1 cellular context compared by ENCODE assay signal in the genomic region with DNA sequence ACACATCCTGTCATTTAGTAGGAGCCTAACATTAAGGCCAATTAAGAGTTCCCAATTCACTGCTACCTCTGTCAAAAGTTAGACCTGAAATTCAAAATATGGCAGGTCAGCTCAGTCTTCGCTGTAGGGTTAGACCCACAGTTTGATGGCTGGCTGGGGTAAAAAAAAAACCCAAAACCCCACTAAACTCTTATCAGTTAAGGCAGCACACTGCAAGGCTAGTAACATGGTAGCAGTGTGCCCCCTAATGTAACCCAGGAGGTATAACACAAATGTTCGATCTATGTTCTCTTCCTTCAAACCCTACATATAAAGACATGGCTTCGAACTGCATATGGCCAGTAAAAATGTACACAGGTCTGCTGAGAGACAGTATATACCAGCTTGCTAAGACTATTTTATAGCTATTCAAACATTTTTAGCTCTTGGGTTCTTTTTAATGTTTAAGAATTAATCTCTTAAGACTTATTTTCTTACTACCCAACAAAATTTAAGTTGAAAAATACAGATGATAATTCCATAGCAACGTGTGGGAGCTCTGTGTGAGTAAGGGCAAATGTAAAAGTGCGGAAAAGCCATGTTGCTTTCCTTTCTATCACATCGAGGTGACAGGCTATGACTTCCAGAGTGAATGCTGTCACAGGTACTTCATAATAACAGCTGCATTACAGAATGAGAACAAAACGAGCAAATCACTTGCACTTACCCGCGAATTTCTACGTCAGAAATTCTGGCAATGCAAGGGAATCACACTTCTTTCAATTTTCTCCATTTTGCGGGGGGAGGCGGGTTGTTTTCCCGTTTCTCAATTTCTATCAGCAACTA.
TF ChIP-seq lines count a peak whose summit lies in the region.

No MANE protein-coding gene starts in this region.

TF ChIP-seq in GM23338, 12 proteins besides CTCF, POLR2A, EP300 and RAD21 (continued from another document):
- TF ChIP-seq, protein P1, sequence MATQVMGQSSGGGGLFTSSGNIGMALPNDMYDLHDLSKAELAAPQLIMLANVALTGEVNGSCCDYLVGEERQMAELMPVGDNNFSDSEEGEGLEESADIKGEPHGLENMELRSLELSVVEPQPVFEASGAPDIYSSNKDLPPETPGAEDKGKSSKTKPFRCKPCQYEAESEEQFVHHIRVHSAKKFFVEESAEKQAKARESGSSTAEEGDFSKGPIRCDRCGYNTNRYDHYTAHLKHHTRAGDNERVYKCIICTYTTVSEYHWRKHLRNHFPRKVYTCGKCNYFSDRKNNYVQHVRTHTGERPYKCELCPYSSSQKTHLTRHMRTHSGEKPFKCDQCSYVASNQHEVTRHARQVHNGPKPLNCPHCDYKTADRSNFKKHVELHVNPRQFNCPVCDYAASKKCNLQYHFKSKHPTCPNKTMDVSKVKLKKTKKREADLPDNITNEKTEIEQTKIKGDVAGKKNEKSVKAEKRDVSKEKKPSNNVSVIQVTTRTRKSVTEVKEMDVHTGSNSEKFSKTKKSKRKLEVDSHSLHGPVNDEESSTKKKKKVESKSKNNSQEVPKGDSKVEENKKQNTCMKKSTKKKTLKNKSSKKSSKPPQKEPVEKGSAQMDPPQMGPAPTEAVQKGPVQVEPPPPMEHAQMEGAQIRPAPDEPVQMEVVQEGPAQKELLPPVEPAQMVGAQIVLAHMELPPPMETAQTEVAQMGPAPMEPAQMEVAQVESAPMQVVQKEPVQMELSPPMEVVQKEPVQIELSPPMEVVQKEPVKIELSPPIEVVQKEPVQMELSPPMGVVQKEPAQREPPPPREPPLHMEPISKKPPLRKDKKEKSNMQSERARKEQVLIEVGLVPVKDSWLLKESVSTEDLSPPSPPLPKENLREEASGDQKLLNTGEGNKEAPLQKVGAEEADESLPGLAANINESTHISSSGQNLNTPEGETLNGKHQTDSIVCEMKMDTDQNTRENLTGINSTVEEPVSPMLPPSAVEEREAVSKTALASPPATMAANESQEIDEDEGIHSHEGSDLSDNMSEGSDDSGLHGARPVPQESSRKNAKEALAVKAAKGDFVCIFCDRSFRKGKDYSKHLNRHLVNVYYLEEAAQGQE (IDR thresholded peaks at IDR 0.05; ENCODE audit: unreplicated experiment): no peak
- TF ChIP-seq NANOG (IDR thresholded peaks at IDR 0.05; ENCODE audit: borderline replicate concordance): no peak
TF ChIP-seq in GM23338: peak in this region for 0.
